ENCODE assay signal across 13 cellular contexts in the genomic region with DNA sequence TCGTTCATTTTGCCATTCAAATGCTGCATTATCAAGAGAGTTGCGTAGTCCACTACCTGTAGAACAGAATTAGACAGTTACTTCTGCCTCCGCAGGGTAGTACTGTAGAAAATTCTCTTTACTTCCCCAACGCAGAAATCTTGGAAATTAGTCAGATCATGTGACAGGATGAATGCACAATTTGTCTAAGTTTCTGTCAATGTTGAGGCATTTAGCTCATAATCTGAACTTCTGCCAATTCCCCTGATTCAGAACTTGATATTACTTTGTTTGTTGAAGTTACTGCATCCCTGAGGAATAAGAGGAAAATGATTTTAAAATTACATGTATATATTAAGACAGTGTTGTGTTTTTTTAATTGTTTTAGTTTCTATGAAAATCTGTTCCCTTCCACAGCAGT.
DNase-seq lines count a peak whose midpoint lies in the region; ATAC-seq, FAIRE-seq and TF ChIP-seq lines count a peak whose summit lies in the region.
"Had no signal": no experiment of that assay in that cellular context is flagged by ENCODE, and none has a peak within 500 bp of the region (broad histone marks: within the 10 kb centered on the region; RNA-seq: fewer than 3 reads in every experiment).

No MANE protein-coding gene starts in this region.

- ATAC-seq in K562 = no peak
- ATAC-seq in T-cell (replicated peaks in 1 of 4) = no peak
- no peak for ATAC-seq in activated CD4-positive, CD25-positive, alpha-beta regulatory T cell treated with anti-CD3 and anti-CD28 coated beads, Interleukin-2, amount 50 U/mL, for 24 hours

- CTCF ChIA-PET in MCF 10A (lab: Yijun Ruan, JAX) = no interaction called here
- CTCF ChIA-PET in K562 (lab: Yijun Ruan, JAX; ENCODE audit: low intra/inter-chr PET ratio) = no interaction called here
- CTCF ChIA-PET in T-cell (lab: Charles Lee) = no interaction called here

- no TSS peak for BruUV-seq in MCF 10A (replicated peaks; lab: Mats Ljungman, UMichigan)
- no TSS peak for BruUV-seq in K562 (replicated peaks; lab: Mats Ljungman, UMichigan)

- DNase-seq in MCF 10A (ENCODE audit: unreplicated experiment) (peak; percentile 68), breast epithelium (ENCODE audit: low spot score in 2 of 2) (no peak), K562 (ENCODE audit: extremely low read depth in 1 of 4, low spot score in 3 of 4) (no peak), glomerular endothelial cell (ENCODE audit: extremely low read depth, low read depth, low spot score) (peak; percentile 83), stromal cell of bone marrow (ENCODE audit: low read depth) (peak; percentile 90), T-cell (no peak)
- no peak for DNase-seq in T-helper 2 cell treated with Interferon-gamma antibody and Interleukin-4, amounts not matched to agents 5 μg/mL and 100 μg/mL, for 36 hours (ENCODE audit: low spot score)
- DNase-seq: stimulated activated CD4-positive, alpha-beta T cell treated with anti-CD3 and anti-CD28 coated beads, Interleukin-4, amount 100 ng/mL, for 24 hours had no signal

- H3K4me1 ChIP-seq in breast epithelium = peaks cover 5 to 6% of the 10 kb centered on the region in 2 donors
- no peaks in the 10 kb centered on the region for H3K4me1 ChIP-seq in K562 (replicated peaks in 1 of 2; ENCODE audit: control insufficient read depth in 2 of 2, insufficient read depth in 2 of 2, low read length in 2 of 2)

- H3K9me3 ChIP-seq in breast epithelium = no peaks in the 10 kb centered on the region
- H3K9me3 ChIP-seq in K562 (replicated peaks; ENCODE audit: control insufficient read depth, insufficient read depth, low read depth, low read length) = no peaks in the 10 kb centered on the region
- H3K9me3 ChIP-seq: suprapubic skin had no signal

- H3K36me3 Mint-ChIP-seq in MCF 10A (ENCODE audit: insufficient read depth, unreplicated experiment) (peaks cover 31% of the 10 kb centered on the region), T-cell (peaks cover 58% of the 10 kb centered on the region)
- H3K36me3 Mint-ChIP-seq in T-helper 2 cell treated with Interferon-gamma antibody and Interleukin-4, amounts not matched to agents 5 μg/mL and 100 μg/mL, for 36 hours (ENCODE audit: low read depth) = peaks cover 19% of the 10 kb centered on the region

- H3K27ac Mint-ChIP-seq in MCF 10A (ENCODE audit: low read depth, unreplicated experiment) (no peak overlapping the region), T-cell (no peak overlapping the region)
- no peak overlapping the region for H3K27ac Mint-ChIP-seq in T-helper 2 cell treated with Interferon-gamma antibody and Interleukin-4, amounts not matched to agents 5 μg/mL and 100 μg/mL, for 36 hours

- H4K20me1 ChIP-seq in K562 (replicated peaks; ENCODE audit: control insufficient read depth, insufficient read depth, low read length) = no peaks in the 10 kb centered on the region

- TF ChIP-seq CTCF in MCF 10A (IDR thresholded peaks at IDR 0.05; ENCODE audit: unreplicated experiment) (no peak), breast epithelium (IDR thresholded peaks at IDR 0.05) (no peak), K562 (IDR thresholded peaks at IDR 0.05 in 2 of 3, conservative IDR thresholded peaks at IDR 0.05 in 1 of 3; ENCODE audit: insufficient read depth in 2 of 3, low read depth in 1 of 3, low read length in 3 of 3) (no peak)

- H3K27ac ChIP-seq in breast epithelium (no peak overlapping the region), K562 (ENCODE audit: extremely low read depth, low read depth, low read length) (no peak overlapping the region)
- H3K27ac ChIP-seq: cardiac muscle cell, suprapubic skin had no signal

- H3K4me1 Mint-ChIP-seq in MCF 10A (ENCODE audit: insufficient read depth, unreplicated experiment) = peaks cover 21% of the 10 kb centered on the region
- H3K4me1 Mint-ChIP-seq in T-cell = peaks cover 0 to 11% (median 7%) of the 10 kb centered on the region in 3 donors
- peaks cover 3% of the 10 kb centered on the region for H3K4me1 Mint-ChIP-seq in T-helper 2 cell treated with Interferon-gamma antibody and Interleukin-4, amounts not matched to agents 5 μg/mL and 100 μg/mL, for 36 hours (ENCODE audit: low read depth)

- no peaks in the 10 kb centered on the region for H3K79me2 ChIP-seq in K562 (ENCODE audit: control insufficient read depth, insufficient read depth, low read length)

- no peaks in the 10 kb centered on the region for H3K27me3 ChIP-seq in breast epithelium
- H3K27me3 ChIP-seq in K562 (ENCODE audit: control insufficient read depth in 2 of 2, insufficient read depth in 2 of 2, low read length in 2 of 2) = no peaks in the 10 kb centered on the region
- H3K27me3 ChIP-seq: cardiac muscle cell, suprapubic skin had no signal

- no peak for FAIRE-seq in K562 (lab: Jason Lieb, UNC)
- FAIRE-seq: A204.1 had no signal

- H3K4me2 ChIP-seq in K562 (ENCODE audit: insufficient read depth, low read length) = no peak overlapping the region

- H3K9ac ChIP-seq in K562 (ENCODE audit: insufficient read depth in 1 of 2, low read depth in 2 of 2, low read length in 2 of 2) = no peak overlapping the region

- in situ Hi-C loops in K562 (cut with MboI) = no loop called here

- H3K4me3 Mint-ChIP-seq in MCF 10A (ENCODE audit: unreplicated experiment) (no peak overlapping the region), T-cell (no peak overlapping the region)
- no peak overlapping the region for H3K4me3 Mint-ChIP-seq in T-helper 2 cell treated with Interferon-gamma antibody and Interleukin-4, amounts not matched to agents 5 μg/mL and 100 μg/mL, for 36 hours
- H3K4me3 Mint-ChIP-seq: nephron had no signal

- TF ChIP-seq POLR2A in breast epithelium (IDR thresholded peaks at IDR 0.05) (no peak), K562 (conservative IDR thresholded peaks at IDR 0.05) (no peak)

- H3K9me3 Mint-ChIP-seq in MCF 10A (ENCODE audit: unreplicated experiment) (no peaks in the 10 kb centered on the region), T-cell (peaks cover 0 to 6% (median 2%) of the 10 kb centered on the region in 3 donors)
- no peaks in the 10 kb centered on the region for H3K9me3 Mint-ChIP-seq in T-helper 2 cell treated with Interferon-gamma antibody and Interleukin-4, amounts not matched to agents 5 μg/mL and 100 μg/mL, for 36 hours
- H3K9me3 Mint-ChIP-seq: nephron had no signal

- no peaks in the 10 kb centered on the region for H3K36me3 ChIP-seq in breast epithelium
- H3K36me3 ChIP-seq in K562 (ENCODE audit: control insufficient read depth, insufficient read depth, low read length) = peaks cover 27% of the 10 kb centered on the region; the same call in 1 of the 3 replicates
- H3K36me3 ChIP-seq: cardiac muscle cell, suprapubic skin had no signal

- no peaks in the 10 kb centered on the region for H3K9me1 ChIP-seq in K562 (ENCODE audit: control insufficient read depth, insufficient read depth, low read length)

- H2AFZ ChIP-seq in K562 (ENCODE audit: low read depth, low read length) = no peak overlapping the region

- 56% methylated on average over 4 of the region's 4 CpGs for WGBS in K562 (ENCODE audit: insufficient coverage, low coverage, missing lambda C conversion rate)

- intact Hi-C loops in MCF 10A (cut with micrococcal nuclease) = no loop called here
- intact Hi-C loops in breast epithelium (cut with DNase I; ENCODE audit: low total_unique reads) = no loop called here
- intact Hi-C loops in K562 (cut with micrococcal nuclease) = no loop called here

- H3K4me3 ChIP-seq in breast epithelium (no peak overlapping the region), K562 (no peak overlapping the region)
- H3K4me3 ChIP-seq: cardiac muscle cell, suprapubic skin had no signal

- no peak for TF ChIP-seq RAD21 in K562 (CRISPR knock-in tag; conservative IDR thresholded peaks at IDR 0.05 in 1 of 2, IDR thresholded peaks at IDR 0.05 in 1 of 2)

- POLR2A ChIA-PET in MCF 10A (lab: Yijun Ruan, JAX) (interaction anchor here (2.0 kb wide), 1 partner anchor 23 kb away, joined by 10 read pairs; no protein-coding TSS in a partner anchor), K562 (lab: Yijun Ruan, JAX) (no interaction called here), T-cell (lab: Charles Lee) (no interaction called here)

- no peaks in the 10 kb centered on the region for H3K27me3 Mint-ChIP-seq in MCF 10A (ENCODE audit: insufficient read depth, unreplicated experiment)
- no peaks in the 10 kb centered on the region for H3K27me3 Mint-ChIP-seq in T-cell
- H3K27me3 Mint-ChIP-seq in T-helper 2 cell treated with Interferon-gamma antibody and Interleukin-4, amounts not matched to agents 5 μg/mL and 100 μg/mL, for 36 hours (ENCODE audit: low read depth) = no peaks in the 10 kb centered on the region

- no peak for TF ChIP-seq EP300 in K562 (IDR thresholded peaks at IDR 0.05; ENCODE audit: low read length)

TF ChIP-seq in K562, 482 proteins besides CTCF, POLR2A, EP300 and RAD21 (continues in another document):
- TF ChIP-seq, protein P1, sequence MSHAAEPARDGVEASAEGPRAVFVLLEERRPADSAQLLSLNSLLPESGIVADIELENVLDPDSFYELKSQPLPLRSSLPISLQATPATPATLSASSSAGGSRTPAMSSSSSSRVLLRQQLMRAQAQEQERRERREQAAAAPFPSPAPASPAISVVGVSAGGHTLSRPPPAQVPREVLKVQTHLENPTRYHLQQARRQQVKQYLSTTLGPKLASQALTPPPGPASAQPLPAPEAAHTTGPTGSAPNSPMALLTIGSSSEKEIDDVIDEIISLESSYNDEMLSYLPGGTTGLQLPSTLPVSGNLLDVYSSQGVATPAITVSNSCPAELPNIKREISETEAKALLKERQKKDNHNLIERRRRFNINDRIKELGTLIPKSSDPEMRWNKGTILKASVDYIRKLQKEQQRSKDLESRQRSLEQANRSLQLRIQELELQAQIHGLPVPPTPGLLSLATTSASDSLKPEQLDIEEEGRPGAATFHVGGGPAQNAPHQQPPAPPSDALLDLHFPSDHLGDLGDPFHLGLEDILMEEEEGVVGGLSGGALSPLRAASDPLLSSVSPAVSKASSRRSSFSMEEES (CRISPR knock-in tag; IDR thresholded peaks at IDR 0.05) = peak; percentile 61

Comparison
In these comparisons a context has a peak if more than half of its experiments do, and no peak if none do; other contexts are left out.
1. DNase-seq: peak in MCF 10A (single experiment), glomerular endothelial cell (single experiment) and stromal cell of bone marrow (single experiment); none in breast epithelium (0 of 2), K562 (0 of 4), T-cell (0 of 34) and T-helper 2 cell treated with Interferon-gamma antibody and Interleukin-4, amounts not matched to agents 5 μg/mL and 100 μg/mL, for 36 hours (single experiment).